In the genomic region with DNA sequence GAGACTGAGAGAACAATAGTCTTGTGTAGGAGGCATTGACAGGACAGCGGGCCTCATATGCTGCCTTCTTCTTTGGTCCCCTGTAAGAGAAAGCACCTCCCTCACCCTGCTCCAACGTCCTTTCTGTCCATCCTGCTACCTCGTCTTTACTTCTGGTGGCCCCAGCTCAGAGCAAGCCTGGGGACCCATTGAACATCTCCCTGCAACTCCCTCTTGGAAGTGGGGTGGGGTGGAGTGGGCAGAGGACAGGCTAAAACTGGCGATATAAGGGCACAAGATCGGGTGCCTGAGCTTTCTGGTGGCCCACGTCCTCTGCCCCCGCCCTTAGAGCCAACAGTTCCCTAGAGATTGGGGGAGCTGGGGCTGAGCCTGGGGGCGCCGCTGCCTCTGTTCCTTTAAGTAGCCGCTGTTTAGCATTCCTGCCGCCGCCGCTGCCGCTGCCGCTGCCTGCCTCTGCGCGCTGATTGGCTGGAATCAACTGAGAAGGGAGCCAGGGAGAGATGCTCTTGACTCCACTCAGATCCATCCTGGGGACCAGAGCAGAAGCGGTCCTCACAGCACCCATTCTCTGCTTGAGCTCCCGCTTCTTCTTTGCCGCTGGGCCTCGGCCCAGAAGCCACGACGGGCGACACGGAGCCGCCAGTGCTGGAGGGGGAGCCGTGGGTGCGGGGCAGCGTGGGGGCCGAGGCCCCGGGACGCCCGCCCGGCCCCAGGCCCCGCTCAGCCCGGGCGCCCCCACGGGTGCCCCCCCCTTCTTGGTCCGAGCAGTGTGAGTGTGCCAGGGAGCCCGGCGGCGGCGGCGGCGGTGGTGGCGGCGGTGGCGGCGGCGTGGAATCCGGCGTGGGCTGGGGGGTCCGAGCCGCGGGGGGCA, we compare ENCODE assay signal across 8 cellular contexts. TPM values are rescaled to one million over a fixed set of nuclear protein-coding genes. Genes with fewer than 3 reads are reported as not detected.
A peak's percentile ranks its signal among the peaks of the same experiment; 100 is the strongest.
DNase-seq lines count a peak whose midpoint lies in the region; ATAC-seq, FAIRE-seq and TF ChIP-seq lines count a peak whose summit lies in the region.

A gene (plus strand): TSS at position 510 of the 871 bp plus-strand sequence. CDS start 367 bp downstream, outside the sequence.

- H2BK12ac ChIP-seq in H1 (ENCODE audit: low read depth, low read length), result no peak within 1 kb of the TSS

- DNase-seq in AG04450 (ENCODE audit: low read depth, low spot score), result no peak
- DNase-seq in SJSA1 (ENCODE audit: low read depth in 1 of 2, low spot score in 2 of 2), result no peak
- peak in 1 of 2 experiments; percentile 66 for DNase-seq in H1 (ENCODE audit: low read depth in 1 of 2, low spot score in 2 of 2)
- no peak for DNase-seq in mucosa of descending colon
- DNase-seq in NOMO-1 (lab: John Stamatoyannopoulos, UW; ENCODE audit: unreplicated experiment in 2 of 2), result no peak
- no peak for DNase-seq in NCI-H774 (lab: John Stamatoyannopoulos, UW)

- no peak within 1 kb of the TSS for H2BK120ac ChIP-seq in H1 (replicated peaks; ENCODE audit: low read depth, low read length)

- H3K56ac ChIP-seq in H1 (replicated peaks; ENCODE audit: insufficient read length, low read depth, low read length), result no peak within 1 kb of the TSS

- H3K36me3 ChIP-seq in SJSA1 (no peaks in the 10 kb centered on the region), H1 (ENCODE audit: control insufficient read depth in 2 of 4, insufficient read depth in 4 of 4, low read length in 3 of 4) (no peaks in the 10 kb centered on the region), mucosa of descending colon (ENCODE audit: low read depth) (no peaks in the 10 kb centered on the region)

- ATAC-seq in GM19463 (IDR thresholded peaks at IDR 0.05; ENCODE audit: unreplicated experiment) (peak; percentile 36), mucosa of descending colon (peak; percentile 52), GM19023 (IDR thresholded peaks at IDR 0.05; ENCODE audit: unreplicated experiment) (no peak)

- H3K4me3 ChIP-seq in AG04450 (ENCODE audit: low read depth, low read length) (peak within 1 kb of the TSS; percentile 37), SJSA1 (no peak within 1 kb of the TSS), H1 (ENCODE audit: extremely low read depth in 1 of 4, insufficient read depth in 2 of 4, low read depth in 3 of 4, low read length in 4 of 4) (peak within 1 kb of the TSS; percentile 2 to 54 (median 10); a peak in 4 of 8 replicates), mucosa of descending colon (no peak within 1 kb of the TSS)

- H2AFZ ChIP-seq in H1 (ENCODE audit: low read length), result no peak within 1 kb of the TSS

- H3K9me3 ChIP-seq in AG04450 (ENCODE audit: control insufficient read depth, insufficient read depth, low read length) (no peaks in the 10 kb centered on the region), SJSA1 (replicated peaks) (no peaks in the 10 kb centered on the region), H1 (ENCODE audit: insufficient read depth in 2 of 2, low read depth in 1 of 2, low read length in 1 of 2) (no peaks in the 10 kb centered on the region), mucosa of descending colon (no peaks in the 10 kb centered on the region)

- no peak within 1 kb of the TSS for H3K18ac ChIP-seq in H1 (ENCODE audit: extremely low read depth, low read length)

- H4K5ac ChIP-seq in H1 (ENCODE audit: insufficient read length, low read depth, low read length), result no peak within 1 kb of the TSS

- peak; percentile 71 for FAIRE-seq in H1 (lab: Jason Lieb, UNC)

- no peak within 1 kb of the TSS for H3K9ac ChIP-seq in H1 (replicated peaks in 1 of 4; ENCODE audit: extremely low read depth in 1 of 4, low read depth in 3 of 4, low read length in 3 of 4)

- 7% methylated on average over 29 of the region's 55 CpGs; no CpG with 5 or more reads in 1 of the 2 experiments for WGBS in H1 (ENCODE audit: extremely low coverage in 1 of 2, insufficient coverage in 1 of 2, insufficient read length in 1 of 2, insufficient replicate concordance in 2 of 2, low coverage in 1 of 2, low lambda C conversion rate in 2 of 2, missing lambda C conversion rate in 1 of 2), 2 experiments

- H4K20me1 ChIP-seq in H1 (replicated peaks in 1 of 2; ENCODE audit: control insufficient read depth in 1 of 2, insufficient read depth in 2 of 2, low read length in 2 of 2), result no peaks in the 10 kb centered on the region

- H2BK5ac ChIP-seq in H1 (ENCODE audit: low read depth, low read length), result no peak within 1 kb of the TSS

- POLR2A ChIA-PET in AG04450 (lab: Yijun Ruan, JAX) (no interaction called here), H1 (lab: Charles Lee; ENCODE audit: partially characterized antibody) (interaction anchor here (1.0 to 3.0 kb wide), 2 partner anchors 10 to 41 kb away, joined by 3 to 22 read pairs; no protein-coding TSS in a partner anchor)

- no peak within 1 kb of the TSS for H2BK15ac ChIP-seq in H1 (ENCODE audit: low read length)

- TF ChIP-seq CTCF in AG04450 (IDR thresholded peaks at IDR 0.05; ENCODE audit: low read depth, low read length) (no peak), H1 (IDR thresholded peaks at IDR 0.05; ENCODE audit: control extremely low read depth in 1 of 3, insufficient read depth in 1 of 3, low read depth in 1 of 3, low read length in 3 of 3) (no peak), mucosa of descending colon (IDR thresholded peaks at IDR 0.05) (no peak)

- H3K79me1 ChIP-seq in H1 (ENCODE audit: low read depth, low read length), result no peaks in the 10 kb centered on the region

- no peaks in the 10 kb centered on the region for H3K79me2 ChIP-seq in H1 (ENCODE audit: control insufficient read depth in 1 of 2, insufficient read depth in 2 of 2, low read length in 2 of 2)

- H3K27ac ChIP-seq in AG04450 (ENCODE audit: low read depth, low read length) (no peak within 1 kb of the TSS), SJSA1 (no peak within 1 kb of the TSS), H1 (ENCODE audit: low read depth, low read length) (no peak within 1 kb of the TSS)

- TF ChIP-seq RAD21 in H1 (IDR thresholded peaks at IDR 0.05 in 1 of 2, conservative IDR thresholded peaks at IDR 0.05 in 1 of 2; ENCODE audit: low read depth in 2 of 2, low read length in 2 of 2), result no peak

- H4K91ac ChIP-seq in H1 (replicated peaks; ENCODE audit: insufficient read length, low read length), result no peak within 1 kb of the TSS

- no peaks in the 10 kb centered on the region; the same call in 1 of the 2 replicates for H3K23me2 ChIP-seq in H1 (ENCODE audit: low read depth, low read length)

- H3K4me1 ChIP-seq in SJSA1 (replicated peaks) (peaks cover 8% of the 10 kb centered on the region), H1 (replicated peaks in 1 of 4; ENCODE audit: control insufficient read depth in 3 of 4, insufficient read depth in 4 of 4, low read length in 3 of 4) (no peaks in the 10 kb centered on the region; a peak in 1 of 7 replicates), mucosa of descending colon (ENCODE audit: low read depth) (no peaks in the 10 kb centered on the region)

- intact Hi-C loops in mucosa of descending colon (cut with DNase I, micrococcal nuclease), result no loop called here

- H3K23ac ChIP-seq in H1 (ENCODE audit: insufficient read length), result no peak within 1 kb of the TSS

- H2BK20ac ChIP-seq in H1 (ENCODE audit: low read length), result no peak within 1 kb of the TSS

- no peak within 1 kb of the TSS for H3K14ac ChIP-seq in H1 (ENCODE audit: insufficient read length)

- peak within 1 kb of the TSS; percentile 60 to 68 for H3K4me2 ChIP-seq in H1 (ENCODE audit: insufficient read depth in 1 of 2, low read depth in 2 of 2, low read length in 2 of 2)

- TF ChIP-seq EP300 in H1 (IDR thresholded peaks at IDR 0.05; ENCODE audit: borderline replicate concordance in 1 of 2, low read depth in 2 of 2, low read length in 2 of 2), result no peak

- H2AK5ac ChIP-seq in H1 (ENCODE audit: low read depth, low read length), result no peak within 1 kb of the TSS

- no peak within 1 kb of the TSS; the same call in none of the 2 replicates for H4K8ac ChIP-seq in H1 (ENCODE audit: extremely low read depth, insufficient read depth, low read length)

- no peak for TF ChIP-seq POLR2A in H1 (IDR thresholded peaks at IDR 0.05; ENCODE audit: control extremely low read depth in 1 of 2, low read depth in 2 of 2, low read length in 2 of 2)

- H3K4ac ChIP-seq in H1 (replicated peaks; ENCODE audit: insufficient read length, low read depth, low read length), result no peak within 1 kb of the TSS

- CTCF ChIA-PET in AG04450 (lab: Charles Lee), result interaction anchor here (0.6 to 1.4 kb wide), 6 partner anchors 7 to 311 kb away, joined by 3 to 6 read pairs (median 3); a partner anchor contains a TSS
- CTCF ChIA-PET in H1 (lab: Charles Lee; ENCODE audit: partially characterized antibody), result interaction anchor here (0.9 to 2.4 kb wide), 4 partner anchors 7 to 116 kb away, joined by 3 to 11 read pairs (median 6); no protein-coding TSS in a partner anchor

- peaks cover 10% of the 10 kb centered on the region for H3K27me3 ChIP-seq in AG04450 (ENCODE audit: control insufficient read depth, insufficient read depth, low read length)
- H3K27me3 ChIP-seq in SJSA1 (replicated peaks), result peaks cover 14% of the 10 kb centered on the region
- peaks cover 0 to 12% (median 10%) of the 10 kb centered on the region in 4 experiments; a peak in 4 of 7 replicates for H3K27me3 ChIP-seq in H1 (replicated peaks in 1 of 4; ENCODE audit: control insufficient read depth in 3 of 4, extremely low read depth in 1 of 4, insufficient read depth in 3 of 4, low read length in 3 of 4)

TF ChIP-seq in H1, 55 proteins besides CTCF, POLR2A, EP300 and RAD21:
- TF ChIP-seq YY1 (IDR thresholded peaks at IDR 0.05; ENCODE audit: low read depth, low read length), result 0 out of 2 replicates have a peak, but pooled peaks have one; percentile 17
- TF ChIP-seq BRCA1 (IDR thresholded peaks at IDR 0.05; ENCODE audit: low read depth, low read length), result no peak
- no peak for TF ChIP-seq MAFK (IDR thresholded peaks at IDR 0.05; ENCODE audit: low read depth, low read length)
- TF ChIP-seq KDM4A (IDR thresholded peaks at IDR 0.05; ENCODE audit: low read depth, low read length, severe bottlenecking), result peak; percentile 33

RNA-seq across cellular contexts. Expression of the gene that starts here (rescaled TPM):
- polyA plus RNA-seq in AG04450 (2011; rRNA removed) (28.3 and 29.2 TPM in 2 replicates), H1 (2011; rRNA removed) (22.4 and 29.2 TPM in 2 replicates)
- polyA minus RNA-seq in AG04450 (2011; rRNA and poly(A)+ RNA removed), result 22.5 and 22.7 TPM in 2 replicates
- 16.6 and 19.4 TPM in 2 replicates for total RNA-seq in SJSA1 (2014; rRNA removed; shearing (Covaris generic))
- 57.1 and 63.8 TPM in 2 replicates for total RNA-seq in H1 (2021; fragmentation: NEBNext Ultra II Directional; extraction: Animal tissue kit (Norgen Biotek cat#: 25700))
- 33.4 TPM for polyA plus RNA-seq in H1 (2011; cell fraction: cytosol; rRNA removed)
- 27.1 TPM for polyA plus RNA-seq in H1 (2011; cell fraction: nucleus; rRNA removed)
- 35.3 to 48.6 TPM (median 37.3 TPM) in 4 replicates for polyA plus RNA-seq in H1 (2012, experiment 1 of 2)
- 11.5 TPM for polyA plus RNA-seq in H1 (2012, experiment 2 of 2)
- 32.3 TPM for polyA plus RNA-seq in H1 (2013, experiment 1 of 2)
- 36.5 TPM for polyA plus RNA-seq in H1 (2013, experiment 2 of 2)
- polyA minus RNA-seq in H1 (2011; rRNA and poly(A)+ RNA removed), result 60.1 and 65.3 TPM in 2 replicates
- polyA minus RNA-seq in H1 (2011; cell fraction: cytosol; rRNA and poly(A)+ RNA removed), result 35.3 TPM
- 28.0 TPM for polyA minus RNA-seq in H1 (2011; cell fraction: nucleus; rRNA and poly(A)+ RNA removed)
- total RNA-seq in mucosa of descending colon, result 10 to 100 TPM; 41.9 to 76.0 (median 72.8) TPM

Comparison
In these comparisons a context has a peak if more than half of its experiments do, and no peak if none do; other contexts are left out.
1. H3K4me3 ChIP-seq: peak in AG04450 (single experiment) and H1 (4 of 4); none in SJSA1 (single experiment) and mucosa of descending colon (single experiment).